ENCODE assay signal across 13 cellular contexts in genomic region chr10:113300628-113301027, GRCh38.
DNase-seq lines count a peak whose midpoint lies in the region; ATAC-seq, FAIRE-seq and TF ChIP-seq lines count a peak whose summit lies in the region.
"Had no signal": no experiment of that assay in that cellular context is flagged by ENCODE, and none has a peak within 500 bp of the region (broad histone marks: within the 10 kb centered on the region; RNA-seq: fewer than 3 reads in every experiment).

No MANE protein-coding gene starts in this region.

- WGBS in HepG2 (ENCODE audit: low lambda C conversion rate): 68% methylated on average over 3 of the region's 3 CpGs

- H2AFZ ChIP-seq in HepG2 (ENCODE audit: low read length): no peak overlapping the region

- TF ChIP-seq RAD21 in HepG2 (CRISPR knock-in tag; IDR thresholded peaks at IDR 0.05): no peak

- intact Hi-C loops in HepG2 (cut with micrococcal nuclease; ENCODE audit: unreplicated experiment): no loop called here

- FAIRE-seq in GM18507 (lab: Jason Lieb, UNC) (peak; percentile 21), HepG2 (lab: Jason Lieb, UNC) (no peak)
- FAIRE-seq: keratinocyte had no signal

- DNase-seq in GM18507 (ENCODE audit: extremely low spot score, insufficient read length, low read depth) (no peak), astrocyte of the spinal cord (ENCODE audit: low read depth, low spot score) (peak; percentile 10), AG08395 (ENCODE audit: low spot score) (no peak), HepG2 (ENCODE audit: low spot score) (no peak), Peyer's patch (no peak)
- DNase-seq: activated CD4-positive, alpha-beta memory T cell treated with anti-CD3 and anti-CD28 coated beads for 36 hours; activated naive CD4-positive, alpha-beta T cell had no signal

- no peak overlapping the region for H3K4me2 ChIP-seq in HepG2 (ENCODE audit: low read depth, low read length)

- H3K9me3 ChIP-seq in HepG2 (ENCODE audit: low read length): no peaks in the 10 kb centered on the region
- no peaks in the 10 kb centered on the region for H3K9me3 ChIP-seq in Peyer's patch
- H3K9me3 ChIP-seq: prostate gland had no signal

- no TSS peak for BruUV-seq in HepG2 (replicated peaks; lab: Mats Ljungman, UMichigan)

- H3K27me3 ChIP-seq in HepG2 (ENCODE audit: control insufficient read depth in 1 of 2, insufficient read depth in 2 of 2, low read length in 2 of 2) (no peaks in the 10 kb centered on the region; a peak in 1 of 5 replicates), Peyer's patch (no peaks in the 10 kb centered on the region)

- H3K4me3 ChIP-seq in astrocyte of the spinal cord (ENCODE audit: low read depth, low read length) (no peak overlapping the region), HepG2 (replicated peaks in 1 of 3; ENCODE audit: insufficient read depth in 1 of 3, low read depth in 2 of 3, low read length in 3 of 3) (no peak overlapping the region), Peyer's patch (no peak overlapping the region)
- H3K4me3 ChIP-seq: prostate gland had no signal

- H3K27ac ChIP-seq in HepG2 (ENCODE audit: extremely low read length, insufficient read depth, low read length): no peak overlapping the region
- H3K27ac ChIP-seq in Peyer's patch: no peak overlapping the region
- H3K27ac ChIP-seq: prostate gland had no signal

- TF ChIP-seq POLR2A in HepG2 (IDR thresholded peaks at IDR 0.05; ENCODE audit: insufficient read depth in 1 of 2, low read depth in 2 of 2, low read length in 2 of 2) (no peak), Peyer's patch (IDR thresholded peaks at IDR 0.05) (no peak)

- TF ChIP-seq EP300 in HepG2 (IDR thresholded peaks at IDR 0.05; ENCODE audit: low read depth in 2 of 2, low read length in 2 of 2) (no peak), HepG2 (CRISPR knock-in tag; IDR thresholded peaks at IDR 0.05; ENCODE audit: borderline replicate concordance) (no peak)

- POLR2A ChIA-PET in HepG2 (lab: Yijun Ruan, JAX): no interaction called here

- no peak overlapping the region for H3K9ac ChIP-seq in HepG2 (ENCODE audit: insufficient read depth, low read depth, low read length)

- no peaks in the 10 kb centered on the region for H3K79me2 ChIP-seq in HepG2 (ENCODE audit: insufficient read depth, low read length)

- peaks cover 18% of the 10 kb centered on the region for H3K4me1 ChIP-seq in HepG2 (ENCODE audit: insufficient read depth, low read length)
- no peaks in the 10 kb centered on the region for H3K4me1 ChIP-seq in Peyer's patch
- H3K4me1 ChIP-seq: prostate gland had no signal

- CTCF ChIA-PET in HepG2 (lab: Yijun Ruan, JAX; ENCODE audit: low intra/inter-chr PET ratio, low total read pairs): no interaction called here

- no peak for TF ChIP-seq CTCF in astrocyte of the spinal cord (IDR thresholded peaks at IDR 0.05; ENCODE audit: low read depth, low read length)
- TF ChIP-seq CTCF in HepG2 (CRISPR knock-in tag; IDR thresholded peaks at IDR 0.05): no peak
- TF ChIP-seq CTCF in Peyer's patch (IDR thresholded peaks at IDR 0.05): no peak

- no peaks in the 10 kb centered on the region for H3K36me3 ChIP-seq in HepG2 (replicated peaks in 1 of 2; ENCODE audit: control insufficient read depth in 1 of 2, insufficient read depth in 2 of 2, low read length in 2 of 2)
- no peaks in the 10 kb centered on the region for H3K36me3 ChIP-seq in Peyer's patch
- H3K36me3 ChIP-seq: prostate gland had no signal

- in situ Hi-C loops in astrocyte of the spinal cord (cut with HindIII; ENCODE audit: low sequenced_read_pairs) (no loop called here), HepG2 (cut with HindIII; ENCODE audit: extremely low pct_ligation_motif_present, low pct_unique_long_range_greater_than_20kb) (no loop called here)

- ATAC-seq in GM21737 (IDR thresholded peaks at IDR 0.05; ENCODE audit: unreplicated experiment): peak; percentile 63
- peak; percentile 75 for ATAC-seq in HG03378 (IDR thresholded peaks at IDR 0.05; ENCODE audit: unreplicated experiment)
- no peak for ATAC-seq in HepG2
- ATAC-seq in GM19324 (IDR thresholded peaks at IDR 0.05; ENCODE audit: low FRiP score, unreplicated experiment): no peak
- ATAC-seq: Panc1 had no signal

- no peaks in the 10 kb centered on the region for H4K20me1 ChIP-seq in HepG2 (ENCODE audit: insufficient read depth, low read length)

TF ChIP-seq in HepG2, 621 proteins besides CTCF, POLR2A, EP300 and RAD21:
- no peak for TF ChIP-seq KLF13 (CRISPR knock-in tag; IDR thresholded peaks at IDR 0.05)
- TF ChIP-seq ZXDC (CRISPR knock-in tag; IDR thresholded peaks at IDR 0.05): no peak
- TF ChIP-seq TCF12 (IDR thresholded peaks at IDR 0.05): no peak
- TF ChIP-seq TCF12 (CRISPR knock-in tag; IDR thresholded peaks at IDR 0.05): no peak

Comparison
In these comparisons a context has a peak if more than half of its experiments do, and no peak if none do; other contexts are left out.
1. ATAC-seq: peak in GM21737 (single experiment) and HG03378 (single experiment); none in HepG2 (single experiment) and GM19324 (single experiment).